9 cellular contexts compared by ENCODE assay signal in the genomic region with DNA sequence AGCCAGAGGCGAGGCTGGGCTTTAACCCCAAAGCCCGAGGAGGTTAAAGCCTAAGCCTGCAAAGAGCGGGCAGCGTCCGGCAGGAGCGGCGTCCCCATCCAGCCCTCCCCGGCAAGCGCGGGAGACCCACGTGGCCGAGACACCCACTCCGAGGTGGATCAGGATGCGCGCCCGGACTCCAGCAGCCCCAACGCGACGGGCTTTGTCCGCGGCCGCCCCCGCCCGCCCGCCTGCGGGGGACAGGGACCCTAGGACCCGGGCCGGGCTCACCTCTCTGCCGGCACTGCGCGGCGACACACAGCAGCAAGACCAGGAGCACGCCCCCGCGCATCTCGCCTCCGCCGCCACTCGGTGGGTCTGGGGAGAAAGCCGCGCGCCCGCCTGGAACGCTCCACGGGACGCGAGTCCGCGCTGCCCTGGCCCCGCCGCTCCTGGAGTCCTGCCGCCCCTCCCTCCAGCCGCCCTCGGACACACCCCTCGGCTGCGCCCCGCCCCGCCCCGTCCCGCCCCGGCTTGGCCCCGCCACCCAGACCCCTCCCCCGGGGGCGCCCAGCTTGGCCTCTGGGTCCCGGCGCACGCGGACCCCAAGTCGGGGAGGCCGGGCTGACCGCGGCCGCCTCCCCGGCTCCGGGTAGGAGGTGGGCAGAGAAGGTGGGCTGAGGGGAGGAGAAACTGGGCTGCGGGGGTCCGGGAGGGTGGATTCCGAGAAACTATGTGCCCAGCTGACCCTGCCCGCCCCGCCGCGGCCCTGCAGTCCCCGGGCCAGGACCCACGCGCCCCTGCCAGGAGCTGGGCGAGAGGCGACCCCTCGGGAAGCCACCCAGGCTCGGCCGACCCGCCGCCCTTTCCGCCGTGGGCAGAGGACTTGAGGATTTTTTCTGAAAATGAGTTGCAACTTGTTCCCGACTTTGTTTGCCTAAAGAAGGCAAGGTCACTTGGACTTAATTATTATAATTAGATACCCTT. TPM values are rescaled to one million over a fixed set of nuclear protein-coding genes. Genes with fewer than 3 reads are reported as not detected.
DNase-seq lines count a peak whose midpoint lies in the region; ATAC-seq, FAIRE-seq and TF ChIP-seq lines count a peak whose summit lies in the region.
"Had no signal": no experiment of that assay in that cellular context is flagged by ENCODE, and none has a peak within 500 bp of the region (broad histone marks: within the 10 kb centered on the region; RNA-seq: fewer than 3 reads in every experiment).

A gene with protein sequence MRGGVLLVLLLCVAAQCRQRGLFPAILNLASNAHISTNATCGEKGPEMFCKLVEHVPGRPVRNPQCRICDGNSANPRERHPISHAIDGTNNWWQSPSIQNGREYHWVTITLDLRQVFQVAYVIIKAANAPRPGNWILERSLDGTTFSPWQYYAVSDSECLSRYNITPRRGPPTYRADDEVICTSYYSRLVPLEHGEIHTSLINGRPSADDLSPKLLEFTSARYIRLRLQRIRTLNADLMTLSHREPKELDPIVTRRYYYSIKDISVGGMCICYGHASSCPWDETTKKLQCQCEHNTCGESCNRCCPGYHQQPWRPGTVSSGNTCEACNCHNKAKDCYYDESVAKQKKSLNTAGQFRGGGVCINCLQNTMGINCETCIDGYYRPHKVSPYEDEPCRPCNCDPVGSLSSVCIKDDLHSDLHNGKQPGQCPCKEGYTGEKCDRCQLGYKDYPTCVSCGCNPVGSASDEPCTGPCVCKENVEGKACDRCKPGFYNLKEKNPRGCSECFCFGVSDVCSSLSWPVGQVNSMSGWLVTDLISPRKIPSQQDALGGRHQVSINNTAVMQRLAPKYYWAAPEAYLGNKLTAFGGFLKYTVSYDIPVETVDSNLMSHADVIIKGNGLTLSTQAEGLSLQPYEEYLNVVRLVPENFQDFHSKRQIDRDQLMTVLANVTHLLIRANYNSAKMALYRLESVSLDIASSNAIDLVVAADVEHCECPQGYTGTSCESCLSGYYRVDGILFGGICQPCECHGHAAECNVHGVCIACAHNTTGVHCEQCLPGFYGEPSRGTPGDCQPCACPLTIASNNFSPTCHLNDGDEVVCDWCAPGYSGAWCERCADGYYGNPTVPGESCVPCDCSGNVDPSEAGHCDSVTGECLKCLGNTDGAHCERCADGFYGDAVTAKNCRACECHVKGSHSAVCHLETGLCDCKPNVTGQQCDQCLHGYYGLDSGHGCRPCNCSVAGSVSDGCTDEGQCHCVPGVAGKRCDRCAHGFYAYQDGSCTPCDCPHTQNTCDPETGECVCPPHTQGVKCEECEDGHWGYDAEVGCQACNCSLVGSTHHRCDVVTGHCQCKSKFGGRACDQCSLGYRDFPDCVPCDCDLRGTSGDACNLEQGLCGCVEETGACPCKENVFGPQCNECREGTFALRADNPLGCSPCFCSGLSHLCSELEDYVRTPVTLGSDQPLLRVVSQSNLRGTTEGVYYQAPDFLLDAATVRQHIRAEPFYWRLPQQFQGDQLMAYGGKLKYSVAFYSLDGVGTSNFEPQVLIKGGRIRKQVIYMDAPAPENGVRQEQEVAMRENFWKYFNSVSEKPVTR (N-terminal part only) (minus strand): TSS at position 408 of the 966 bp plus-strand sequence. CDS start 77 bp downstream, at position 331.

- H3K4me1 ChIP-seq in Panc1 (ENCODE audit: control insufficient read depth, insufficient read depth, low read length) (no peaks in the 10 kb centered on the region), pancreas (peaks cover 0 to 12% (median 10%) of the 10 kb centered on the region in 3 donors)

- H3K36me3 ChIP-seq in Panc1 (ENCODE audit: control insufficient read depth, insufficient read depth, low read length) (no peaks in the 10 kb centered on the region), pancreas (no peaks in the 10 kb centered on the region)

- POLR2A ChIA-PET in Panc1 (lab: Charles Lee), result no interaction called here

- H3K9me3 ChIP-seq in Panc1 (ENCODE audit: control insufficient read depth, insufficient read depth, low read depth, low read length) (no peaks in the 10 kb centered on the region), pancreas (no peaks in the 10 kb centered on the region)

- H3K4me3 Mint-ChIP-seq in Calu3 (ENCODE audit: low read depth, unreplicated experiment), result peak within 1 kb of the TSS; percentile 50

- H3K4me1 Mint-ChIP-seq in Calu3 (ENCODE audit: low read depth, unreplicated experiment), result peaks cover 12% of the 10 kb centered on the region

- H3K27ac ChIP-seq in Panc1 (ENCODE audit: low read length) (no peak within 1 kb of the TSS), pancreas (no peak within 1 kb of the TSS)

- peaks cover 20% of the 10 kb centered on the region for H3K27me3 Mint-ChIP-seq in Calu3 (ENCODE audit: unreplicated experiment)

- intact Hi-C loops in Calu3 (cut with micrococcal nuclease; ENCODE audit: unreplicated experiment) (no loop called here), Panc1 (cut with micrococcal nuclease; ENCODE audit: unreplicated experiment) (no loop called here), pancreas (cut with DNase I) (no loop called here)

- no peaks in the 10 kb centered on the region for H3K9me3 Mint-ChIP-seq in Calu3 (ENCODE audit: low read depth, unreplicated experiment)

- in situ Hi-C loops in Panc1 (cut with HindIII; ENCODE audit: low pct_unique_long_range_greater_than_20kb, low sequenced_read_pairs), result no loop called here

- BruUV-seq in Calu3 (replicated peaks; lab: Mats Ljungman, UMichigan) (no TSS peak), Panc1 (replicated peaks; lab: Mats Ljungman, UMichigan) (no TSS peak)

- ATAC-seq in Panc1 (peak; percentile 38; the same call in 1 of the 2 replicates), pancreas (peak; percentile 65 to 92 (median 74)), HG02885 (IDR thresholded peaks at IDR 0.05; ENCODE audit: poor library complexity, unreplicated experiment) (no peak)

- no peaks in the 10 kb centered on the region; the same call in 1 of the 2 replicates for H3K27me3 ChIP-seq in Panc1 (ENCODE audit: control insufficient read depth, insufficient read depth, low read length)
- H3K27me3 ChIP-seq in pancreas, result peaks cover 0 to 27% (median 7%) of the 10 kb centered on the region in 4 donors

- no peak for TF ChIP-seq CTCF in Calu3 (IDR thresholded peaks at IDR 0.05; ENCODE audit: unreplicated experiment)
- no peak for TF ChIP-seq CTCF in Panc1 (IDR thresholded peaks at IDR 0.05)
- no peak for TF ChIP-seq CTCF in fibroblast of villous mesenchyme (IDR thresholded peaks at IDR 0.05; ENCODE audit: insufficient read depth, low read depth, low read length)
- no peak for TF ChIP-seq CTCF in pancreas (IDR thresholded peaks at IDR 0.05)

- 3 to 6% methylated on average over 41 to 95 of the region's 95 CpGs for WGBS in pancreas, 2 donors

- DNase-seq in Calu3, result no peak
- no peak for DNase-seq in Panc1 (ENCODE audit: low read depth, low spot score)
- DNase-seq in fibroblast of villous mesenchyme (ENCODE audit: low read depth), result no peak
- DNase-seq in pancreas, result peak in 5 of 6 donors; percentile 6 to 77 (median 23)
- DNase-seq in activated CD8-positive, alpha-beta memory T cell treated with anti-CD3 and anti-CD28 coated beads, Interleukin-2, amount 50 U/mL, for 4 hours, result no peak
- DNase-seq in activated CD4-positive, alpha-beta T cell treated with anti-CD3 and anti-CD28 coated beads, Interleukin-2, amount 50 U/mL, for 48 hours, result no peak
- DNase-seq in AG08395 (ENCODE audit: low spot score), result no peak

- H3K27ac Mint-ChIP-seq in Calu3 (ENCODE audit: unreplicated experiment), result no peak within 1 kb of the TSS

- CTCF ChIA-PET in Calu3 (lab: Charles Lee), result no interaction called here
- CTCF ChIA-PET in Panc1 (lab: Charles Lee), result no interaction called here

- H3K36me3 Mint-ChIP-seq in Calu3 (ENCODE audit: insufficient read depth, unreplicated experiment), result no peaks in the 10 kb centered on the region

- no peak for FAIRE-seq in pancreas (lab: Jason Lieb, UNC)
- FAIRE-seq: islet of Langerhans had no signal

- peak within 1 kb of the TSS; percentile 4 to 36 for H3K4me3 ChIP-seq in Panc1 (ENCODE audit: low read depth in 2 of 2, low read length in 2 of 2)
- H3K4me3 ChIP-seq in fibroblast of villous mesenchyme (ENCODE audit: low read depth, low read length), result peak within 1 kb of the TSS; percentile 57
- H3K4me3 ChIP-seq in pancreas, result peak within 1 kb of the TSS; percentile 15 to 57 (median 46)

RNA-seq across cellular contexts. Expression of the gene that starts here (rescaled TPM):
- total RNA-seq in Calu3 (2022), result not detected in 2 replicates
- 0.03 TPM for total RNA-seq in Panc1 (2021; ENCODE audit: unreplicated experiment)
- polyA plus RNA-seq in Panc1 (2012; ENCODE audit: insufficient read length), result not detected
- total RNA-seq in fibroblast of villous mesenchyme, result 14.5 and 20.7 TPM in 2 replicates
- total RNA-seq in pancreas, result 1 to 10 TPM in 3 of 6 donors, under 1 TPM in 3; 0.39 to 3.1 (median 1.0) TPM
- 1 to 10 TPM in 1 of 2 donors, under 1 TPM in 1; 0.49 to 2.4 TPM for polyA plus RNA-seq in pancreas

Comparison
In these comparisons a context has a peak if more than half of its experiments do, and no peak if none do; other contexts are left out.
1. Peak in ATAC-seq and H3K4me3 ChIP-seq in Panc1; RNA of the gene not detected or under 1 TPM.
2. DNase-seq: peak in pancreas (5 of 6); none in Calu3 (single experiment), Panc1 (single experiment), fibroblast of villous mesenchyme (single experiment), activated CD8-positive, alpha-beta memory T cell treated with anti-CD3 and anti-CD28 coated beads, Interleukin-2, amount 50 U/mL, for 4 hours (single experiment), activated CD4-positive, alpha-beta T cell treated with anti-CD3 and anti-CD28 coated beads, Interleukin-2, amount 50 U/mL, for 48 hours (0 of 2) and AG08395 (single experiment).
3. Peak in every context shown above with its lines, with median percentiles within 50 percentile points of each other: H3K4me3 ChIP-seq.